ENCODE assay signal across 15 cellular contexts in the genomic region with DNA sequence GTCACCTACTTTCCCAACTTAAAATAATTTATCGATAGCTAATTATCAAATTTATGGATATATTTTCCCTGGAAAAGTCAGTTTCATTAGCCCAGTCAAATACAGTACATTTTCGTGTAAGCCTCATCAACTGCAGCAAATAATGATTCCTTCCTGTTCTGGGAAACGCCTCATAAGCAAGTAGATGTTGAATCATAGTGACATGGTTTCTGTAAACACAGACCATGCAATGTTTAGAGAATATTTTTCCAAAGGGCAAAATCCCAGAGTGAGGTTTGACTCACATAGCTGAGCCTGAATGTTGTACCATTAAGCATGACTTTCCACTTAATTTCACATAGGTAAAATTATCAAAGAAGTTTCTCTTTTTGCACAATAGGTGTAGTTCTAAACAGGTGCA. TPM values are rescaled to one million over a fixed set of nuclear protein-coding genes. Genes with fewer than 3 reads are reported as not detected.
DNase-seq lines count a peak whose midpoint lies in the region; ATAC-seq and TF ChIP-seq lines count a peak whose summit lies in the region.
"Had no signal": no experiment of that assay in that cellular context is flagged by ENCODE, and none has a peak within 500 bp of the region (broad histone marks: within the 10 kb centered on the region; RNA-seq: fewer than 3 reads in every experiment).

No MANE protein-coding gene starts in this region.

- no peak overlapping the region for H3K27ac Mint-ChIP-seq in activated naive CD4-positive, alpha-beta T cell treated with anti-CD3 and anti-CD28 coated beads for 36 hours
- H3K27ac Mint-ChIP-seq: CD4-positive, alpha-beta memory T cell had no signal

- TF ChIP-seq CTCF in WI38 (IDR thresholded peaks at IDR 0.05; ENCODE audit: low read depth, low read length) (no peak), fibroblast of villous mesenchyme (IDR thresholded peaks at IDR 0.05; ENCODE audit: insufficient read depth, low read depth, low read length) (no peak)

- ATAC-seq in HG03457 (IDR thresholded peaks at IDR 0.05; ENCODE audit: unreplicated experiment) = no peak
- ATAC-seq in GM21737 (IDR thresholded peaks at IDR 0.05; ENCODE audit: unreplicated experiment) = no peak
- ATAC-seq: stimulated activated naive CD8-positive, alpha-beta T cell treated with anti-CD3 and anti-CD28 coated beads, Interleukin-15, amount 100 ng/mL, for 72 hours had no signal

- peaks cover 9% of the 10 kb centered on the region for H3K4me1 Mint-ChIP-seq in activated naive CD4-positive, alpha-beta T cell treated with anti-CD3 and anti-CD28 coated beads for 36 hours (ENCODE audit: low read depth)

- CTCF ChIA-PET in activated naive CD4-positive, alpha-beta T cell treated with anti-CD3 and anti-CD28 coated beads for 36 hours (lab: Charles Lee) = interaction anchor here (1.3 kb wide), 1 partner anchor 33 kb away, joined by 3 read pairs; no protein-coding TSS in a partner anchor

- DNase-seq in EH (ENCODE audit: low read depth) (peak; percentile 35), fibroblast of villous mesenchyme (ENCODE audit: low read depth) (peak; percentile 82), renal cortical epithelial cell (ENCODE audit: low read depth) (peak; percentile 94), NCI-H1694 (lab: John Stamatoyannopoulos, UW) (no peak)
- DNase-seq in activated naive CD4-positive, alpha-beta T cell treated with anti-CD3 and anti-CD28 coated beads for 36 hours = no peak
- DNase-seq: activated CD8-positive, alpha-beta memory T cell treated with anti-CD3 and anti-CD28 coated beads for 24 hours; activated gamma-delta T cell; CD4-positive, alpha-beta memory T cell; erythroblast; NCI-H146; stimulated activated naive CD8-positive, alpha-beta T cell treated with anti-CD3 and anti-CD28 coated beads, Interleukin-15, amount 100 ng/mL, for 72 hours had no signal

- no peaks in the 10 kb centered on the region for H3K27me3 Mint-ChIP-seq in activated naive CD4-positive, alpha-beta T cell treated with anti-CD3 and anti-CD28 coated beads for 36 hours (ENCODE audit: low read depth)
- H3K27me3 Mint-ChIP-seq: stimulated activated naive CD8-positive, alpha-beta T cell treated with anti-CD3 and anti-CD28 coated beads, Interleukin-15, amount 100 ng/mL, for 72 hours had no signal

- H3K36me3 Mint-ChIP-seq in activated naive CD4-positive, alpha-beta T cell treated with anti-CD3 and anti-CD28 coated beads for 36 hours (ENCODE audit: low read depth) = no peaks in the 10 kb centered on the region
- H3K36me3 Mint-ChIP-seq: CD4-positive, alpha-beta memory T cell had no signal

- H3K4me3 ChIP-seq in WI38 (ENCODE audit: low read depth, low read length) (0 out of 2 replicates have a peak overlapping the region, but pooled peaks have one; percentile 10), fibroblast of villous mesenchyme (ENCODE audit: low read depth, low read length) (no peak overlapping the region)

- H3K4me3 Mint-ChIP-seq in activated naive CD4-positive, alpha-beta T cell treated with anti-CD3 and anti-CD28 coated beads for 36 hours = no peak overlapping the region
- H3K4me3 Mint-ChIP-seq: CD4-positive, alpha-beta memory T cell; stimulated activated naive CD8-positive, alpha-beta T cell treated with anti-CD3 and anti-CD28 coated beads, Interleukin-15, amount 100 ng/mL, for 72 hours had no signal

- no peaks in the 10 kb centered on the region for H3K9me3 Mint-ChIP-seq in activated naive CD4-positive, alpha-beta T cell treated with anti-CD3 and anti-CD28 coated beads for 36 hours
- H3K9me3 Mint-ChIP-seq: CD4-positive, alpha-beta memory T cell; stimulated activated naive CD8-positive, alpha-beta T cell treated with anti-CD3 and anti-CD28 coated beads, Interleukin-15, amount 100 ng/mL, for 72 hours had no signal

- intact Hi-C loops in activated naive CD4-positive, alpha-beta T cell treated with anti-CD3 and anti-CD28 coated beads for 36 hours (cut with micrococcal nuclease) = no loop called here

RNA-seq across cellular contexts. Expression of a gene that starts 16.7 kb away (rescaled TPM):
- total RNA-seq in fibroblast of villous mesenchyme (under 0.01 TPM in 2 replicates), renal cortical epithelial cell (2.2 and 4.5 TPM in 2 replicates)
- not detected for total RNA-seq in activated naive CD4-positive, alpha-beta T cell treated with anti-CD3 and anti-CD28 coated beads for 36 hours

RNA-seq across cellular contexts. Expression of a gene that starts 27.1 kb away (rescaled TPM):
- not detected in 2 replicates for total RNA-seq in fibroblast of villous mesenchyme
- 1.5 and 6.9 TPM in 2 replicates for total RNA-seq in renal cortical epithelial cell
- total RNA-seq in activated naive CD4-positive, alpha-beta T cell treated with anti-CD3 and anti-CD28 coated beads for 36 hours = 1 to 10 TPM; 7.3 to 7.8 TPM
- total RNA-seq: myocyte had no signal

Comparison
In these comparisons a context has a peak if more than half of its experiments do, and no peak if none do; other contexts are left out.
1. DNase-seq: peak in EH (single experiment), fibroblast of villous mesenchyme (single experiment) and renal cortical epithelial cell (single experiment); none in activated naive CD4-positive, alpha-beta T cell treated with anti-CD3 and anti-CD28 coated beads for 36 hours (single experiment) and NCI-H1694 (single experiment).